ENCODE assay signal across 8 cellular contexts in the genomic region with DNA sequence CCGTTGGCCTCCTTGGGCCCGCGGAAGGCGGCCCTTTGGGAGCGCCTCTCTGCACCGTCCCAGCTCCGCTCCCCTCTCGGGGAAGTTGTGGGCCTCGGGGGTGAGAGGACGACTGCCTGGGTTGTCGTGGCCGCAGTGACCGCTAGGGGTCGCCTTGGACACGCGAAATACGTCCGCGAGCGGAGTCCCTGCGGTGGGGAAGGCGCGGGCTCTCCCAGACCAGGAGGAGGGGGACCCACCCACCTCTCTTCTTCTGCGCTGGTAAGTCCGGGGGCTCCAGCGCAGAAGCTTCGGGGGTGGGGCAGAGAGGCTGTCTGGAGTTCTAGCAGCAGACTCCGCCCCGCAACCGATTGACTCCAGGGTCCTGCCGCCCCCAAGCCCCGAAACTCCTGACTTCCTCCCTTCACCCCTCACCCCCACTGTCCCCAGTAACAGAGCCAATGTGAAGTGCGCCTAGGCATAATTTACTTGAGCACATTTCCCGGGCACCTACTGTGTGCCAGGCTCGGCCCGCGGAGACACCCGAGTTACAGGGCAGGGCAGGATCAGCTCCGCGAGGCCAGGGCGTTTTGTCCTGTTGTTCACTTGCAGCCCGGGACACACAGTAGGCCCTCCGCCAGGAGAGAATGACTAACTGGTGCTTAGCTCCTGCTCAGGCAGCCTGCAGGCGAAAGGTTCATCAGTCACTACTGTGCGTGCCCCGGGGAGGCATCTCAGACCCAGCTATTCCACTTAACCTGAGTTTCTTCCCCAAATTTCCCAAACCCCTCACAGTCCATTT. TPM values are rescaled to one million over a fixed set of nuclear protein-coding genes. Genes with fewer than 3 reads are reported as not detected.
DNase-seq lines count a peak whose midpoint lies in the region; ATAC-seq, FAIRE-seq and TF ChIP-seq lines count a peak whose summit lies in the region.

No MANE protein-coding gene starts in this region.

- H3K79me2 ChIP-seq in keratinocyte (ENCODE audit: control insufficient read depth, insufficient read depth, low read length) = no peaks in the 10 kb centered on the region

- no peaks in the 10 kb centered on the region for H3K36me3 ChIP-seq in HAP-1 (replicated peaks)
- no peaks in the 10 kb centered on the region for H3K36me3 ChIP-seq in keratinocyte (ENCODE audit: control insufficient read depth in 2 of 2, extremely low read depth in 1 of 2, insufficient read depth in 2 of 2, low read length in 2 of 2)

- no peaks in the 10 kb centered on the region for H3K9me3 ChIP-seq in HAP-1
- no peaks in the 10 kb centered on the region for H3K9me3 ChIP-seq in keratinocyte (ENCODE audit: control insufficient read depth, low read depth, low read length)

- FAIRE-seq in keratinocyte (lab: Jason Lieb, UNC) = no peak

- no peaks in the 10 kb centered on the region for H3K27me3 Mint-ChIP-seq in activated B cell treated with CpG ODN at 0.5 μM for 24 hours

- H3K4me1 ChIP-seq in HAP-1 = no peaks in the 10 kb centered on the region
- peaks cover 45% of the 10 kb centered on the region for H3K4me1 ChIP-seq in keratinocyte (ENCODE audit: control insufficient read depth, extremely low read depth, insufficient read depth, low read length)

- peak; percentile 99 for TF ChIP-seq CTCF in GM10266 (IDR thresholded peaks at IDR 0.05; ENCODE audit: control insufficient read depth, insufficient read depth, low read depth, missing control alignments)
- peak; percentile 84 for TF ChIP-seq CTCF in NB4 (IDR thresholded peaks at IDR 0.05; ENCODE audit: low read depth, low read length)
- peak; percentile 27 for TF ChIP-seq CTCF in activated B cell treated with CpG ODN at 0.5 μM for 24 hours (IDR thresholded peaks at IDR 0.05)
- peak in 2 of 3 experiments; percentile 82 to 94 for TF ChIP-seq CTCF in keratinocyte (optimal IDR thresholded peaks at IDR 0.05 in 1 of 3, IDR thresholded peaks at IDR 0.05 in 1 of 3, conservative IDR thresholded peaks at IDR 0.05 in 1 of 3; ENCODE audit: extremely low read depth in 1 of 3, insufficient read depth in 2 of 3, low read length in 3 of 3)

- peaks cover 24% of the 10 kb centered on the region for H3K4me1 Mint-ChIP-seq in activated B cell treated with CpG ODN at 0.5 μM for 24 hours

- DNase-seq in GM10266 (ENCODE audit: extremely low spot score) = peak; percentile 79
- DNase-seq in HAP-1 (ENCODE audit: low spot score in 2 of 2) = peak; percentile 76 to 98
- peak; percentile 89 for DNase-seq in NB4 (ENCODE audit: low read depth)
- DNase-seq in activated B cell treated with CpG ODN at 0.5 μM for 24 hours = peak; percentile 91
- DNase-seq in caudate nucleus (lab: John Stamatoyannopoulos, UW) = peak in 60 of 61 donors; percentile 13 to 85 (median 70)
- DNase-seq in keratinocyte (ENCODE audit: low read depth, low spot score) = no peak
- DNase-seq in stimulated activated CD4-positive, alpha-beta T cell treated with anti-CD3 and anti-CD28 coated beads, Interleukin-15, amount 100 ng/mL, for 1 hour (ENCODE audit: low read depth in 1 of 2, low spot score in 1 of 2) = peak; percentile 72 to 86
- DNase-seq in NCI-H2196 (lab: John Stamatoyannopoulos, UW; ENCODE audit: unreplicated experiment) = no peak

- no peak overlapping the region for H2AFZ ChIP-seq in keratinocyte (ENCODE audit: control insufficient read depth, low read length)

- no peak overlapping the region for H3K27ac Mint-ChIP-seq in activated B cell treated with CpG ODN at 0.5 μM for 24 hours

- POLR2A ChIA-PET in activated B cell treated with CpG ODN at 0.5 μM for 24 hours (lab: Charles Lee) = interaction anchor here (0.6 to 2.2 kb wide), 8 partner anchors 19 to 169 kb away, joined by 3 to 17 read pairs (median 6); partner anchors contain the start of genes HTD2 and RPP14

- no peaks in the 10 kb centered on the region for H3K9me1 ChIP-seq in keratinocyte (ENCODE audit: control insufficient read depth, extremely low read depth, insufficient read depth, low read length)

- no peaks in the 10 kb centered on the region for H3K36me3 Mint-ChIP-seq in activated B cell treated with CpG ODN at 0.5 μM for 24 hours (ENCODE audit: low read depth)

- H3K4me3 ChIP-seq in HAP-1 = peak overlapping the region; percentile 15
- no peak overlapping the region for H3K4me3 ChIP-seq in NB4 (ENCODE audit: low read depth, low read length)
- H3K4me3 ChIP-seq in keratinocyte (ENCODE audit: control insufficient read depth in 2 of 3, extremely low read depth in 1 of 3, insufficient read depth in 2 of 3, low read depth in 1 of 3, low read length in 3 of 3) = no peak overlapping the region

- no peaks in the 10 kb centered on the region for H4K20me1 ChIP-seq in keratinocyte (ENCODE audit: control insufficient read depth, extremely low read depth, insufficient read depth, low read length)

- peak; percentile 96 for ATAC-seq in activated B cell treated with CpG ODN at 0.5 μM for 24 hours (ENCODE audit: low read depth)

- no peak overlapping the region for H3K9ac ChIP-seq in keratinocyte (ENCODE audit: control insufficient read depth, extremely low read depth, insufficient read depth, low read length)

- intact Hi-C loops in activated B cell treated with CpG ODN at 0.5 μM for 24 hours (cut with micrococcal nuclease) = loop anchor here (1.0 to 10.0 kb wide), 8 partner anchors 122 to 1003 kb away; partner anchors contain the start of gene FLNB

- H3K9me3 Mint-ChIP-seq in activated B cell treated with CpG ODN at 0.5 μM for 24 hours = no peaks in the 10 kb centered on the region

- H3K4me3 Mint-ChIP-seq in activated B cell treated with CpG ODN at 0.5 μM for 24 hours = peak overlapping the region; percentile 81

- H3K4me2 ChIP-seq in keratinocyte (ENCODE audit: control insufficient read depth, extremely low read depth, insufficient read depth, low read depth, low read length) = peak overlapping the region; percentile 56

- CTCF ChIA-PET in activated B cell treated with CpG ODN at 0.5 μM for 24 hours (lab: Charles Lee) = interaction anchor here (0.6 to 4.1 kb wide), 24 partner anchors 10 to 454 kb away, joined by 3 to 46 read pairs (median 4); partner anchors contain the start of genes FLNB, HTD2 and RPP14

- TF ChIP-seq POLR2A in NB4 (IDR thresholded peaks at IDR 0.05; ENCODE audit: extremely low read depth, insufficient read length) = no peak

- H3K27ac ChIP-seq in caudate nucleus (ENCODE audit: low read depth, low read length) (no peak overlapping the region), keratinocyte (ENCODE audit: control insufficient read depth, insufficient read depth, low read length) (no peak overlapping the region)

- H3K27me3 ChIP-seq in HAP-1 (ENCODE audit: low read depth) (no peaks in the 10 kb centered on the region), keratinocyte (ENCODE audit: control insufficient read depth, extremely low read depth, insufficient read depth, low read length) (no peaks in the 10 kb centered on the region)

- dilution Hi-C loops in keratinocyte (cut with MboI; ENCODE audit: extremely low pct_ligation_motif_present, low sequenced_read_pairs) = no loop called here

- in situ Hi-C loops in HAP-1 (cut with MboI; ENCODE audit: low sequenced_read_pairs) = loop anchor here (25.0 kb wide), 1 partner anchor 359 kb away; the partner anchor contains the start of gene ACOX2

RNA-seq across cellular contexts. Expression of gene DNASE1L3, which starts 32.8 kb away (rescaled TPM):
- total RNA-seq in activated B cell treated with CpG ODN at 0.5 μM for 24 hours = 7.2 and 8.1 TPM in 2 replicates
- 0.77 to 2.1 TPM (median 1.9 TPM) in 3 replicates for polyA plus RNA-seq in keratinocyte
- 1.2 TPM for polyA plus RNA-seq in keratinocyte (2011; ENCODE audit: low read depth)
- 0.52 and 0.58 TPM in 2 replicates for polyA plus RNA-seq in keratinocyte (2011; cell fraction: cytosol; rRNA removed)
- 1.4 and 1.5 TPM in 2 replicates for polyA plus RNA-seq in keratinocyte (2011; cell fraction: nucleus; rRNA removed)
- 0.61 and 0.69 TPM in 2 replicates for polyA plus RNA-seq in keratinocyte (2012; ENCODE audit: low replicate concordance)
- 2.1 to 5.4 TPM in 2 of 3 replicates, not detected in the other for polyA minus RNA-seq in keratinocyte
- polyA minus RNA-seq in keratinocyte (2011; cell fraction: cytosol; rRNA and poly(A)+ RNA removed) = not detected
- 1.1 and 1.5 TPM in 2 replicates for polyA minus RNA-seq in keratinocyte (2011; cell fraction: nucleus; rRNA and poly(A)+ RNA removed)

RNA-seq across cellular contexts. Expression of gene ABHD6, which starts 59.7 kb away (rescaled TPM):
- 37.1 and 48.7 TPM in 2 replicates for total RNA-seq in activated B cell treated with CpG ODN at 0.5 μM for 24 hours
- 13.6 to 21.5 TPM (median 15.2 TPM) in 3 replicates for polyA plus RNA-seq in keratinocyte
- 14.6 TPM for polyA plus RNA-seq in keratinocyte (2011; ENCODE audit: low read depth)
- 12.4 and 15.5 TPM in 2 replicates for polyA plus RNA-seq in keratinocyte (2011; cell fraction: cytosol; rRNA removed)
- polyA plus RNA-seq in keratinocyte (2011; cell fraction: nucleus; rRNA removed) = 20.1 and 24.9 TPM in 2 replicates
- 9.0 and 15.8 TPM in 2 replicates for polyA plus RNA-seq in keratinocyte (2012; ENCODE audit: low replicate concordance)
- polyA minus RNA-seq in keratinocyte = 24.6 to 29.0 TPM (median 27.1 TPM) in 3 replicates
- polyA minus RNA-seq in keratinocyte (2011; cell fraction: cytosol; rRNA and poly(A)+ RNA removed) = 18.6 TPM
- polyA minus RNA-seq in keratinocyte (2011; cell fraction: nucleus; rRNA and poly(A)+ RNA removed) = 14.1 and 21.5 TPM in 2 replicates

Comparison
In these comparisons a context has a peak if more than half of its experiments do, and no peak if none do; other contexts are left out.
1. DNase-seq: peak in GM10266 (single experiment), HAP-1 (2 of 2), NB4 (single experiment), activated B cell treated with CpG ODN at 0.5 μM for 24 hours (single experiment), caudate nucleus (60 of 61) and stimulated activated CD4-positive, alpha-beta T cell treated with anti-CD3 and anti-CD28 coated beads, Interleukin-15, amount 100 ng/mL, for 1 hour (2 of 2); none in keratinocyte (single experiment) and NCI-H2196 (single experiment).
2. CTCF ChIP-seq: peak in every context shown above with its lines; median percentile 99 in GM10266; 88 in keratinocyte; 84 in NB4; 27 in activated B cell treated with CpG ODN at 0.5 μM for 24 hours.